ENCODE assay signal across 1 cellular context in the genomic region with DNA sequence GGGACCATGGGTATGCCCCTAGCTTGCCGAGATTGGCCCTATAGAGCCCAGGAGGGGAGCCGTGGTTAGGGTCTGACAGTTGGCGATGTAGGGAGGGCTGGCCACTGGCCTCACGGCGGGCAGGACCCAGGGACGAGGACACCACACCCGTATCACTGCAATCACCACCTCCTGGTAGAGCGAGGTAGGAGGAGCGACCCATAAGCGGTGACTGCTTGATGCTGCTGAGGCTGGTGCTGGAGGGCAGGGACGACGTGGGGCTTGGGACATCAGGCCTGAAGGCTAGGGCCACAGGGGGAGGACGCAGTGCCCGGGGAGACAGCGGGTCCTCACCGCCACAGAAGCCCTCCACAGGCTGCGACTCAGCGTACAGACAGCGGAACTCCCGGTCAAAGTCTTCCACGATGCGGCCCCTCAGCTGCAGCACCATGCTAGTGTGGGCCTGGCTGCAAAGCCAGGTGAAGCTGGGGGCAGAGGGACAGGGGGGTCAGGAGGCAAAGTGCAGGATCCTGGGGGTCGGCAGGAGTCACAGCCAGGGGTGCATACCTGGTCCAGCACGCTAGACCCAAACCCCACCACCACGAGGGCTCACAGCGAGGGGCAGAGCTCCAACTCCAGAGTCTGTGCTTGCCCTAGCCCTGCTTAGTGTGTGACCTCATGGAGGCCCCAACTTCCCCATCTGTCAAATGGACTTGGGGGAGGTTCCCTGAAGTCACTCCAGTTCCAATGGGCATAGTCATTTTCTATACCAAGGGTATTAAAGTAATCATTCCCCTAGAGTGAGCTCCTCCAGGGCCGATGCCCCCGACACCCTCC.
A peak's percentile ranks its signal among the peaks of the same experiment; 100 is the strongest.
TF ChIP-seq lines count a peak whose summit lies in the region.

No MANE protein-coding gene starts in this region.

TF ChIP-seq in HepG2, 621 proteins besides CTCF, POLR2A, EP300 and RAD21 (continued from another document):
- TF ChIP-seq, protein P1, sequence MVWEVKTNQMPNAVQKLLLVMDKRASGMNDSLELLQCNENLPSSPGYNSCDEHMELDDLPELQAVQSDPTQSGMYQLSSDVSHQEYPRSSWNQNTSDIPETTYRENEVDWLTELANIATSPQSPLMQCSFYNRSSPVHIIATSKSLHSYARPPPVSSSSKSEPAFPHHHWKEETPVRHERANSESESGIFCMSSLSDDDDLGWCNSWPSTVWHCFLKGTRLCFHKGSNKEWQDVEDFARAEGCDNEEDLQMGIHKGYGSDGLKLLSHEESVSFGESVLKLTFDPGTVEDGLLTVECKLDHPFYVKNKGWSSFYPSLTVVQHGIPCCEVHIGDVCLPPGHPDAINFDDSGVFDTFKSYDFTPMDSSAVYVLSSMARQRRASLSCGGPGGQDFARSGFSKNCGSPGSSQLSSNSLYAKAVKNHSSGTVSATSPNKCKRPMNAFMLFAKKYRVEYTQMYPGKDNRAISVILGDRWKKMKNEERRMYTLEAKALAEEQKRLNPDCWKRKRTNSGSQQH (CRISPR knock-in tag; IDR thresholded peaks at IDR 0.05; ENCODE audit: low read depth): peak; percentile 73; the same call in 1 of the 2 replicates
- TF ChIP-seq ETV5 (CRISPR knock-in tag; IDR thresholded peaks at IDR 0.05; ENCODE audit: borderline replicate concordance) (peak; percentile 26), SP2 (CRISPR knock-in tag; IDR thresholded peaks at IDR 0.05) (no peak), ZNF260 (CRISPR knock-in tag; IDR thresholded peaks at IDR 0.05; ENCODE audit: borderline replicate concordance, low read depth) (no peak), GFI1 (CRISPR knock-in tag; IDR thresholded peaks at IDR 0.05; ENCODE audit: borderline replicate concordance) (no peak), RFXANK (CRISPR knock-in tag; IDR thresholded peaks at IDR 0.05) (no peak), SRSF1 (optimal IDR thresholded peaks at IDR 0.05; ENCODE audit: low read depth, low read length) (no peak), ZNF12 (CRISPR knock-in tag; IDR thresholded peaks at IDR 0.05) (no peak), HNRNPL (IDR thresholded peaks at IDR 0.05; ENCODE audit: low read depth, low read length) (0 out of 2 replicates have a peak, but pooled peaks have one; percentile 10), ZSCAN20 (CRISPR knock-in tag; IDR thresholded peaks at IDR 0.05; ENCODE audit: borderline replicate concordance) (no peak), ZNF761 (CRISPR knock-in tag; conservative IDR thresholded peaks at IDR 0.05) (0 out of 2 replicates have a peak, but pooled peaks have one; percentile 61), TBP (CRISPR knock-in tag; IDR thresholded peaks at IDR 0.05) (no peak), ZNF619 (CRISPR knock-in tag; IDR thresholded peaks at IDR 0.05) (no peak), ZNF354B (CRISPR knock-in tag; IDR thresholded peaks at IDR 0.05) (no peak; the same call in 1 of the 2 replicates), ZNF883 (CRISPR knock-in tag; IDR thresholded peaks at IDR 0.05; ENCODE audit: not compliant biosample characterization) (peak; percentile 40), HOXD1 (CRISPR knock-in tag; IDR thresholded peaks at IDR 0.05) (no peak), SMC3 (IDR thresholded peaks at IDR 0.05; ENCODE audit: low read length) (no peak), ZNF556 (CRISPR knock-in tag; IDR thresholded peaks at IDR 0.05; ENCODE audit: borderline replicate concordance) (peak; percentile 77), ZSCAN30 (CRISPR knock-in tag; IDR thresholded peaks at IDR 0.05) (no peak)
- TF ChIP-seq, protein P2, sequence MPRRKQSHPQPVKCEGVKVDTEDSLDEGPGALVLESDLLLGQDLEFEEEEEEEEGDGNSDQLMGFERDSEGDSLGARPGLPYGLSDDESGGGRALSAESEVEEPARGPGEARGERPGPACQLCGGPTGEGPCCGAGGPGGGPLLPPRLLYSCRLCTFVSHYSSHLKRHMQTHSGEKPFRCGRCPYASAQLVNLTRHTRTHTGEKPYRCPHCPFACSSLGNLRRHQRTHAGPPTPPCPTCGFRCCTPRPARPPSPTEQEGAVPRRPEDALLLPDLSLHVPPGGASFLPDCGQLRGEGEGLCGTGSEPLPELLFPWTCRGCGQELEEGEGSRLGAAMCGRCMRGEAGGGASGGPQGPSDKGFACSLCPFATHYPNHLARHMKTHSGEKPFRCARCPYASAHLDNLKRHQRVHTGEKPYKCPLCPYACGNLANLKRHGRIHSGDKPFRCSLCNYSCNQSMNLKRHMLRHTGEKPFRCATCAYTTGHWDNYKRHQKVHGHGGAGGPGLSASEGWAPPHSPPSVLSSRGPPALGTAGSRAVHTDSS (CRISPR knock-in tag; conservative IDR thresholded peaks at IDR 0.05): no peak
- TF ChIP-seq, protein P3, sequence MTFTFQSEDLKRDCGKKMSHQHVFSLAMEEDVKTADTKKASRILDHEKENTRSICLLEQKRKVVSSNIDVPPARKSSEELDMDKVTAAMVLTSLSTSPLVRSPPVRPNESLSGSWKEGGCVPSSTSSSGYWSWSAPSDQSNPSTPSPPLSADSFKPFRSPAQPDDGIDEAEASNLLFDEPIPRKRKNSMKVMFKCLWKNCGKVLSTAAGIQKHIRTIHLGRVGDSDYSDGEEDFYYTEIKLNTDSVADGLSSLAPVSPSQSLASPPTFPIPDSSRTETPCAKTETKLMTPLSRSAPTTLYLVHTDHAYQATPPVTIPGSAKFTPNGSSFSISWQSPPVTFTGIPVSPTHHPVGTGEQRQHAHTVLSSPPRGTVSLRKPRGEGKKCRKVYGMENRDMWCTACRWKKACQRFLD (CRISPR knock-in tag; IDR thresholded peaks at IDR 0.05; ENCODE audit: borderline replicate concordance): no peak
- TF ChIP-seq, protein P4, sequence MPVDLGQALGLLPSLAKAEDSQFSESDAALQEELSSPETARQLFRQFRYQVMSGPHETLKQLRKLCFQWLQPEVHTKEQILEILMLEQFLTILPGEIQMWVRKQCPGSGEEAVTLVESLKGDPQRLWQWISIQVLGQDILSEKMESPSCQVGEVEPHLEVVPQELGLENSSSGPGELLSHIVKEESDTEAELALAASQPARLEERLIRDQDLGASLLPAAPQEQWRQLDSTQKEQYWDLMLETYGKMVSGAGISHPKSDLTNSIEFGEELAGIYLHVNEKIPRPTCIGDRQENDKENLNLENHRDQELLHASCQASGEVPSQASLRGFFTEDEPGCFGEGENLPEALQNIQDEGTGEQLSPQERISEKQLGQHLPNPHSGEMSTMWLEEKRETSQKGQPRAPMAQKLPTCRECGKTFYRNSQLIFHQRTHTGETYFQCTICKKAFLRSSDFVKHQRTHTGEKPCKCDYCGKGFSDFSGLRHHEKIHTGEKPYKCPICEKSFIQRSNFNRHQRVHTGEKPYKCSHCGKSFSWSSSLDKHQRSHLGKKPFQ (CRISPR knock-in tag; IDR thresholded peaks at IDR 0.05; ENCODE audit: insufficient replicate concordance): no peak
